9 cellular contexts compared by ENCODE assay signal in genomic region chr16:67277999-67278772, GRCh38. TPM values are rescaled to one million over a fixed set of nuclear protein-coding genes. Genes with fewer than 3 reads are reported as not detected.
DNase-seq lines count a peak whose midpoint lies in the region; ATAC-seq and TF ChIP-seq lines count a peak whose summit lies in the region.
"Had no signal": no experiment of that assay in that cellular context is flagged by ENCODE, and none has a peak within 500 bp of the region (broad histone marks: within the 10 kb centered on the region; RNA-seq: fewer than 3 reads in every experiment).

No MANE protein-coding gene starts in this region.

- DNase-seq in CD8-positive, alpha-beta T cell, result no peak
- DNase-seq in Karpas-422, result no peak
- no peak for DNase-seq in central memory CD8-positive, alpha-beta T cell (ENCODE audit: low spot score in 2 of 2)
- DNase-seq in NCI-H345 treated with DMSO at 0.1 percent for 48 hours (lab: John Stamatoyannopoulos, UW; ENCODE audit: unreplicated experiment), result no peak
- DNase-seq in NCI-H2029 (lab: John Stamatoyannopoulos, UW), result no peak
- DNase-seq in NCI-H524 (lab: John Stamatoyannopoulos, UW), result no peak

- H3K9ac ChIP-seq in Karpas-422 (ENCODE audit: low read length), result peak overlapping the region; percentile 17; the same call in 1 of the 2 replicates

- POLR2A ChIA-PET in CD8-positive, alpha-beta T cell (lab: Charles Lee), result no interaction called here

- H3K4me1 ChIP-seq in CD8-positive, alpha-beta T cell (ENCODE audit: insufficient read depth, low read length), result peaks cover 21% of the 10 kb centered on the region
- no peaks in the 10 kb centered on the region; the same call in 1 of the 2 replicates for H3K4me1 ChIP-seq in Karpas-422 (ENCODE audit: low read length)
- H3K4me1 ChIP-seq in mononuclear cell (ENCODE audit: insufficient read depth, low read length), result peaks cover 18% of the 10 kb centered on the region

- intact Hi-C loops in CD8-positive, alpha-beta T cell (cut with DNase I, micrococcal nuclease), result loop anchor here (2.0 to 5.0 kb wide), 2 partner anchors 51 to 189 kb away; partner anchors contain the start of gene TMEM208 (in 1 of the 2)

- peak; percentile 10 for TF ChIP-seq CTCF in CD8-positive, alpha-beta T cell (IDR thresholded peaks at IDR 0.05)

- H3K27ac ChIP-seq in CD8-positive, alpha-beta T cell (ENCODE audit: low read depth, low read length), result peak overlapping the region; percentile 53
- no peak overlapping the region for H3K27ac ChIP-seq in Karpas-422 (ENCODE audit: low read length)

- H2AFZ ChIP-seq in Karpas-422 (ENCODE audit: low read length), result no peak overlapping the region

- no peaks in the 10 kb centered on the region for H3K27me3 Mint-ChIP-seq in CD8-positive, alpha-beta T cell (ENCODE audit: low read depth)
- H3K27me3 Mint-ChIP-seq in central memory CD8-positive, alpha-beta T cell, result no peaks in the 10 kb centered on the region

- H3K36me3 Mint-ChIP-seq in CD8-positive, alpha-beta T cell, result peaks cover 25% of the 10 kb centered on the region
- peaks cover 13% of the 10 kb centered on the region for H3K36me3 Mint-ChIP-seq in central memory CD8-positive, alpha-beta T cell (ENCODE audit: insufficient read depth)

- no peak for ATAC-seq in CD8-positive, alpha-beta T cell
- no peak for ATAC-seq in central memory CD8-positive, alpha-beta T cell (replicated peaks; ENCODE audit: extremely low read depth, poor library complexity, severe bottlenecking)
- ATAC-seq in HG02571 (IDR thresholded peaks at IDR 0.05; ENCODE audit: unreplicated experiment), result no peak

- peaks cover 17% of the 10 kb centered on the region for H3K4me1 Mint-ChIP-seq in CD8-positive, alpha-beta T cell (ENCODE audit: low read depth)
- H3K4me1 Mint-ChIP-seq in central memory CD8-positive, alpha-beta T cell, result peaks cover 4% of the 10 kb centered on the region

- peaks cover 5% of the 10 kb centered on the region for H3K36me3 ChIP-seq in CD8-positive, alpha-beta T cell (ENCODE audit: insufficient read depth, low read length)
- H3K36me3 ChIP-seq in Karpas-422 (ENCODE audit: insufficient read depth, low read length), result no peaks in the 10 kb centered on the region

- H3K9me3 ChIP-seq in CD8-positive, alpha-beta T cell (ENCODE audit: low read length), result no peaks in the 10 kb centered on the region
- no peaks in the 10 kb centered on the region for H3K9me3 ChIP-seq in Karpas-422 (ENCODE audit: low read length)
- no peaks in the 10 kb centered on the region for H3K9me3 ChIP-seq in mononuclear cell (ENCODE audit: low read depth, low read length)

- no peaks in the 10 kb centered on the region for H3K27me3 ChIP-seq in CD8-positive, alpha-beta T cell (ENCODE audit: insufficient read depth, low read length)
- H3K27me3 ChIP-seq in Karpas-422 (ENCODE audit: low read length) (no peaks in the 10 kb centered on the region), mononuclear cell (ENCODE audit: insufficient read depth, low read length) (no peaks in the 10 kb centered on the region)

- CTCF ChIA-PET in CD8-positive, alpha-beta T cell (lab: Charles Lee), result interaction anchor here (0.6 to 1.5 kb wide), 4 partner anchors 10 to 128 kb away, joined by 3 to 10 read pairs (median 4); no protein-coding TSS in a partner anchor

- H3K4me3 Mint-ChIP-seq in CD8-positive, alpha-beta T cell, result peak overlapping the region; percentile 82
- peak overlapping the region; percentile 81 for H3K4me3 Mint-ChIP-seq in central memory CD8-positive, alpha-beta T cell

- no peaks in the 10 kb centered on the region for H3K79me2 ChIP-seq in Karpas-422 (ENCODE audit: low read length)

- peak overlapping the region; percentile 84 for H3K4me3 ChIP-seq in CD8-positive, alpha-beta T cell (ENCODE audit: low read depth, low read length)
- peak overlapping the region; percentile 41; the same call in 1 of the 2 replicates for H3K4me3 ChIP-seq in Karpas-422 (ENCODE audit: low read length)
- peak overlapping the region; percentile 42 for H3K4me3 ChIP-seq in mononuclear cell (ENCODE audit: low read length)

- peak overlapping the region; percentile 66 for H3K27ac Mint-ChIP-seq in CD8-positive, alpha-beta T cell
- H3K27ac Mint-ChIP-seq in central memory CD8-positive, alpha-beta T cell (ENCODE audit: low read depth), result peak overlapping the region; percentile 29

- H3K9me2 ChIP-seq in Karpas-422 (replicated peaks; ENCODE audit: insufficient read depth, low read length), result no peaks in the 10 kb centered on the region

- no peaks in the 10 kb centered on the region for H4K20me1 ChIP-seq in Karpas-422 (ENCODE audit: insufficient read depth, low read depth, low read length)

- H3K4me2 ChIP-seq in Karpas-422 (ENCODE audit: low read depth, low read length, poor library complexity, severe bottlenecking), result peak overlapping the region; percentile 41

- no peaks in the 10 kb centered on the region for H3K9me3 Mint-ChIP-seq in CD8-positive, alpha-beta T cell
- no peaks in the 10 kb centered on the region for H3K9me3 Mint-ChIP-seq in central memory CD8-positive, alpha-beta T cell

RNA-seq across cellular contexts. Expression of gene PLEKHG4, which starts 1.1 kb away (rescaled TPM):
- 10 to 100 TPM; 11.3 to 13.7 TPM for total RNA-seq in CD8-positive, alpha-beta T cell
- 0.36 and 0.86 TPM in 2 replicates for total RNA-seq in Karpas-422 (2014; rRNA removed; shearing (Covaris generic); ENCODE audit: low replicate concordance)
- total RNA-seq in mononuclear cell, result 4.0 TPM

RNA-seq across cellular contexts. Expression of gene SLC9A5, which starts 29.4 kb away (rescaled TPM):
- 1 to 10 TPM; 2.0 to 2.1 TPM for total RNA-seq in CD8-positive, alpha-beta T cell
- 4.9 and 6.1 TPM in 2 replicates for total RNA-seq in Karpas-422 (2014; rRNA removed; shearing (Covaris generic); ENCODE audit: low replicate concordance)
- total RNA-seq in mononuclear cell, result 0.63 TPM

RNA-seq across cellular contexts. Expression of gene FHOD1, which starts 30.9 kb away (rescaled TPM):
- 10 to 100 TPM; 15.2 to 18.7 TPM for total RNA-seq in CD8-positive, alpha-beta T cell
- 29.1 and 33.1 TPM in 2 replicates for total RNA-seq in Karpas-422 (2014; rRNA removed; shearing (Covaris generic); ENCODE audit: low replicate concordance)
- 16.5 TPM for total RNA-seq in mononuclear cell

RNA-seq across cellular contexts. Expression of gene KCTD19, which starts 48.4 kb away (rescaled TPM):
- total RNA-seq in CD8-positive, alpha-beta T cell, result not detected
- total RNA-seq in Karpas-422 (2014; rRNA removed; shearing (Covaris generic); ENCODE audit: low replicate concordance), result not detected in 2 replicates
- total RNA-seq in mononuclear cell, result under 0.01 TPM
- total RNA-seq: SK-MEL-5 had no signal

RNA-seq across cellular contexts. Expression of gene LRRC36, which starts 48.4 kb away (rescaled TPM):
- not detected for total RNA-seq in CD8-positive, alpha-beta T cell
- total RNA-seq in Karpas-422 (2014; rRNA removed; shearing (Covaris generic); ENCODE audit: low replicate concordance), result not detected in 2 replicates
- total RNA-seq in mononuclear cell, result 0.31 TPM
